ENCODE assay signal across 32 cellular contexts in the genomic region with DNA sequence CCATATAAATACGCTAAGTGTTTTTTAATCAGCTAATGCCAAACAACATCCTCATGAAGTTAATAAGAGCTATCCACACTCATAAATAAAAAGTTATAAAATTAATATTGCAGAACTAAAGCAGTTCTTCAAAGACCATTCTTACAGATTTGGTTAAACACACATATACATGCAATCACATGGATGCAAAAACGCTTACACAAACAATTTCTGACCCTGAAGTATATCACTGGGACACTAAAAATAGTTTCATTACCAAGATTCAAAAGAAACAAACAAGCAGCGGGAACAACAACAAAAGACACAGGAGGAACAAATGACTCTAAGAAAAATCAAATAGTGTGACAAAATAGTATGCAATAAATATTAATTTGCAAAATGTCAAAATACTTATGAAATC.
"Had no signal": no experiment of that assay in that cellular context is flagged by ENCODE, and none has a peak within 500 bp of the region (broad histone marks: within the 10 kb centered on the region; RNA-seq: fewer than 3 reads in every experiment).

No MANE protein-coding gene starts in this region.

- H3K36me3 ChIP-seq: adrenal gland, cardiac muscle cell, Peyer's patch, SJSA1 had no signal

- H3K27ac Mint-ChIP-seq: activated CD4-positive, alpha-beta memory T cell treated with anti-CD3 and anti-CD28 coated beads for 36 hours; activated CD4-positive, alpha-beta T cell treated with anti-CD3 and anti-CD28 coated beads for 36 hours; activated CD4-positive, alpha-beta T cell treated with anti-CD3 and anti-CD28 coated beads, Interleukin-2, amount 10 ng/mL, durations not matched to agents 7 days and 5 days; activated naive CD4-positive, alpha-beta T cell treated with anti-CD3 and anti-CD28 coated beads for 36 hours; activated naive CD4-positive, alpha-beta T cell treated with anti-CD3 and anti-CD28 coated beads, Interleukin-2, amount 50 U/mL, for 72 hours; activated T-helper 1 cell treated with anti-CD3 and anti-CD28 coated beads, Interleukin-12 subunit alpha, Interleukin-12 subunit beta, Interleukin-2, Interleukin-4 antibody, amounts not matched to agents 30 ng/mL and 10 ng/mL and 1 ng/mL, durations not matched to agents 14 hours and 24 hours and 36 hours; T-helper 1 cell treated with Interleukin-12 subunit alpha and Interleukin-12 subunit beta and Interleukin-4 antibody, amounts not matched to agents 30 μg/mL and 1 μg/mL, for 36 hours; T-helper 2 cell treated with Interferon-gamma antibody and Interleukin-4, amounts not matched to agents 5 μg/mL and 100 μg/mL, for 36 hours; WTC11 had no signal

- H3K27me3 ChIP-seq: adrenal gland, cardiac muscle cell, Peyer's patch, SJSA1 had no signal

- H3K4me1 ChIP-seq: adrenal gland, Peyer's patch had no signal

- H3K4me3 Mint-ChIP-seq: activated CD4-positive, alpha-beta memory T cell treated with anti-CD3 and anti-CD28 coated beads for 36 hours; activated CD4-positive, alpha-beta T cell treated with anti-CD3 and anti-CD28 coated beads for 36 hours; activated CD4-positive, alpha-beta T cell treated with anti-CD3 and anti-CD28 coated beads, Interleukin-2, amount 10 ng/mL, durations not matched to agents 7 days and 5 days; activated naive CD4-positive, alpha-beta T cell treated with anti-CD3 and anti-CD28 coated beads for 36 hours; activated T-cell treated with anti-CD3 and anti-CD28 coated beads, Interleukin-2, amount 50 U/mL, for 4 hours; activated T-helper 1 cell treated with anti-CD3 and anti-CD28 coated beads, Interleukin-12 subunit alpha, Interleukin-12 subunit beta, Interleukin-2, Interleukin-4 antibody, amounts not matched to agents 30 ng/mL and 10 ng/mL and 1 ng/mL, durations not matched to agents 14 hours and 24 hours and 36 hours; central memory CD8-positive, alpha-beta T cell; T-helper 1 cell treated with Interleukin-12 subunit alpha and Interleukin-12 subunit beta and Interleukin-4 antibody, amounts not matched to agents 30 μg/mL and 1 μg/mL, for 36 hours; T-helper 2 cell treated with Interferon-gamma antibody and Interleukin-4, amounts not matched to agents 5 μg/mL and 100 μg/mL, for 36 hours; WTC11 had no signal

- DNase-seq: activated CD4-positive, alpha-beta memory T cell treated with anti-CD3 and anti-CD28 coated beads for 36 hours; activated CD4-positive, alpha-beta T cell treated with anti-CD3 and anti-CD28 coated beads for 36 hours; activated CD4-positive, alpha-beta T cell treated with anti-CD3 and anti-CD28 coated beads, Interleukin-2, amount 10 ng/mL, durations not matched to agents 7 days and 5 days; activated CD8-positive, alpha-beta memory T cell treated with anti-CD3 and anti-CD28 coated beads, Interleukin-2, amount 50 U/mL, for 4 hours; activated gamma-delta T cell treated with Interleukin-2 at 50 U/mL for 16 hours; activated naive CD4-positive, alpha-beta T cell treated with anti-CD3 and anti-CD28 coated beads for 36 hours; activated T-cell treated with anti-CD3 and anti-CD28 coated beads for 4 hours; activated T-cell treated with anti-CD3 and anti-CD28 coated beads, Interleukin-2, amount 50 U/mL, for 4 hours; adrenal gland; anterior cingulate cortex; NCI-H1105; NCI-H1417 treated with DMSO at 0.1 percent for 48 hours; NCI-H187 treated with DMSO at 0.1 percent for 48 hours; NCI-H2081; NCI-H2171 treated with DMSO at 0.1 percent for 48 hours; NCI-H2227 treated with DMSO at 0.1 percent for 48 hours; NCI-H446; NCI-H524; PC-3; Peyer's patch; RPMI8226; SHP77 treated with DMSO at 0.1 percent for 48 hours; SK-N-SH had no signal

- H3K36me3 Mint-ChIP-seq: activated CD4-positive, alpha-beta memory T cell treated with anti-CD3 and anti-CD28 coated beads for 36 hours; activated naive CD4-positive, alpha-beta T cell treated with anti-CD3 and anti-CD28 coated beads, Interleukin-2, amount 50 U/mL, for 72 hours; WTC11 had no signal

- H3K27ac ChIP-seq: adrenal gland, cardiac muscle cell, Peyer's patch, SJSA1 had no signal

- H3K9me3 Mint-ChIP-seq: activated CD4-positive, alpha-beta memory T cell treated with anti-CD3 and anti-CD28 coated beads for 36 hours; activated CD4-positive, alpha-beta T cell treated with anti-CD3 and anti-CD28 coated beads, Interleukin-2, amount 10 ng/mL, durations not matched to agents 7 days and 5 days; activated naive CD4-positive, alpha-beta T cell treated with anti-CD3 and anti-CD28 coated beads for 36 hours; activated T-cell treated with anti-CD3 and anti-CD28 coated beads, Interleukin-2, amount 50 U/mL, for 4 hours; activated T-helper 1 cell treated with anti-CD3 and anti-CD28 coated beads, Interleukin-12 subunit alpha, Interleukin-12 subunit beta, Interleukin-2, Interleukin-4 antibody, amounts not matched to agents 30 ng/mL and 10 ng/mL and 1 ng/mL, durations not matched to agents 14 hours and 24 hours and 36 hours; central memory CD8-positive, alpha-beta T cell; T-helper 1 cell treated with Interleukin-12 subunit alpha and Interleukin-12 subunit beta and Interleukin-4 antibody, amounts not matched to agents 30 μg/mL and 1 μg/mL, for 36 hours; T-helper 2 cell treated with Interferon-gamma antibody and Interleukin-4, amounts not matched to agents 5 μg/mL and 100 μg/mL, for 36 hours; WTC11 had no signal

- ATAC-seq: activated CD4-positive, alpha-beta T cell treated with anti-CD3 and anti-CD28 coated beads for 36 hours; activated CD4-positive, CD25-positive, alpha-beta regulatory T cell treated with anti-CD3 and anti-CD28 coated beads, Interleukin-2, amount 50 U/mL, for 24 hours; activated naive CD4-positive, alpha-beta T cell treated with anti-CD3 and anti-CD28 coated beads, Interleukin-2, amount 50 U/mL, for 72 hours; activated T-cell treated with anti-CD3 and anti-CD28 coated beads, Interleukin-2, amount 50 U/mL, for 4 hours; PC-3; WTC11 had no signal

- H3K4me2 ChIP-seq: SK-N-SH had no signal

- H3K9ac ChIP-seq: SK-N-SH had no signal

- H3K27me3 Mint-ChIP-seq: activated CD4-positive, alpha-beta memory T cell treated with anti-CD3 and anti-CD28 coated beads for 36 hours; activated CD4-positive, alpha-beta T cell treated with anti-CD3 and anti-CD28 coated beads for 36 hours; activated CD4-positive, alpha-beta T cell treated with anti-CD3 and anti-CD28 coated beads, Interleukin-2, amount 10 ng/mL, durations not matched to agents 7 days and 5 days; central memory CD8-positive, alpha-beta T cell had no signal

- H3K9me3 ChIP-seq: adrenal gland, Peyer's patch, SJSA1, SK-N-SH had no signal

- H3K4me1 Mint-ChIP-seq: activated CD4-positive, alpha-beta T cell treated with anti-CD3 and anti-CD28 coated beads for 36 hours; activated CD4-positive, alpha-beta T cell treated with anti-CD3 and anti-CD28 coated beads, Interleukin-2, amount 10 ng/mL, durations not matched to agents 7 days and 5 days; central memory CD8-positive, alpha-beta T cell; WTC11 had no signal

- H3K4me3 ChIP-seq: adrenal gland, cardiac muscle cell, Peyer's patch, SJSA1 had no signal
